10 cellular contexts compared by ENCODE assay signal in the genomic region with DNA sequence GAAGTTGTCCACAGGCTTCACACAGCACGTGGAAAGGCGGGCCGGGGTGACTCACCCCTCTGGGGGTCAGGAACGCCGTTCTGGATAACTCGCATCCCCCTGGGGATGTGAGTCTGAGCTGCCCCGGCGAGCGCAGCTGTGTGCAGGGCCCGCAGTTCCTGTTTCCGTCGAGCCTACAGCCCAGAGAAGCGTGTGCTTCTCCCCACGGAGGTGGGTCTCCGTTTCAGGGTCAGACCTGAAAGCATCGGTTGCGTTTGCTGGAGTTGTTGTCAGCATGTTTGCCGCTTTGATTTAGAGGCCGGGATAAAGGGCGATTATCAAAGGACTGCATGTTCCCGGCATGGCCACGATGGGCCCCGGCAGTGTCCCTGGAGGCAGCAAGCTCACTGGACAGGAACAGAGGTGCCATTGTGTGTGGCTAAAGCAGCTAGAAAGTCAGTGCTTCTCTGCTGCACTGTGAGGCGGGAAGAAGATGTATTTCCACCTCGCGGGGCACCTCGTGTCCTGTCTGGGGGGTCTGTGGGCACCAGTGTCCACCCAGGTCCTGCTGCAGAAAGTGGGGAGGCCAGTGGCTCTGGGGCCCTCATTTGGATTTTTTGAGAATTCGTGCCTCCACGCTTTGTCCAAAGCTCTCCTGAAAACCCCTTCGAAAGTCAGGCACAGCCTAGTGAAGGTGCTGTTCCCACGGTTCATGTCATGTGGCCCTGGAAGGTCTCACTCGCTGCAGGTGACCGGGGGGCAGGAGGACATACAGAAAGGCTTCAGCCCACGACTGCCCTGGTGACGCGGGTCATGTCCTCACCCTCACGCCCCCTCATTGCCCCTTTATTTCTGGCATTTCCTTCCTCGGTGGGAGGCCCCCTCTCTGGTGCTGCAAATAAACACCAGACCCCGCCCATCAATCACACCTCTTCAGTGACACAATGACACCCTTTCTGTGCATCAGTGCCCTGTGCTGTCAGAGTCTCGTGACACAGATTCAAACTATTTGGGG. TPM values are rescaled to one million over a fixed set of nuclear protein-coding genes. Genes with fewer than 3 reads are reported as not detected.
DNase-seq lines count a peak whose midpoint lies in the region; ATAC-seq and TF ChIP-seq lines count a peak whose summit lies in the region.
"Had no signal": no experiment of that assay in that cellular context is flagged by ENCODE, and none has a peak within 500 bp of the region (broad histone marks: within the 10 kb centered on the region; RNA-seq: fewer than 3 reads in every experiment).

No MANE protein-coding gene starts in this region.

- peak; percentile 75 for ATAC-seq in GM18868 (IDR thresholded peaks at IDR 0.05; ENCODE audit: unreplicated experiment)
- ATAC-seq in HG02798 (IDR thresholded peaks at IDR 0.05; ENCODE audit: poor library complexity, unreplicated experiment) = peak; percentile 75
- peak; percentile 77 to 79 for ATAC-seq in right cardiac atrium
- ATAC-seq: T-cell had no signal

- TF ChIP-seq POLR2A in Raji (IDR thresholded peaks at IDR 0.05; ENCODE audit: insufficient read depth, low read depth, low read length) = peak; percentile 85
- no peak for TF ChIP-seq POLR2A in testis (IDR thresholded peaks at IDR 0.05)

- H3K9me3 ChIP-seq in right cardiac atrium (ENCODE audit: control insufficient read depth, low read length) (no peaks in the 10 kb centered on the region), testis (no peaks in the 10 kb centered on the region)
- H3K9me3 ChIP-seq: lower lobe of right lung had no signal

- no peak overlapping the region for H3K4me3 Mint-ChIP-seq in activated CD4-positive, alpha-beta T cell treated with anti-CD3 and anti-CD28 coated beads, Interleukin-2, amount 10 ng/mL, durations not matched to agents 7 days and 5 days

- H3K4me3 ChIP-seq in right cardiac atrium (ENCODE audit: low read length) (no peak overlapping the region), testis (peak overlapping the region in 1 of 2 donors; percentile 12)
- H3K4me3 ChIP-seq: lower lobe of right lung had no signal

- no peaks in the 10 kb centered on the region for H3K36me3 ChIP-seq in testis (ENCODE audit: low read depth, missing control alignments)
- H3K36me3 ChIP-seq: lower lobe of right lung had no signal

- CTCF ChIA-PET in activated CD4-positive, alpha-beta T cell treated with anti-CD3 and anti-CD28 coated beads, Interleukin-2, amount 10 ng/mL, durations not matched to agents 7 days and 5 days (lab: Charles Lee) = no interaction called here

- no peaks in the 10 kb centered on the region for H3K9me3 Mint-ChIP-seq in activated CD4-positive, alpha-beta T cell treated with anti-CD3 and anti-CD28 coated beads, Interleukin-2, amount 10 ng/mL, durations not matched to agents 7 days and 5 days
- H3K9me3 Mint-ChIP-seq: T-cell had no signal

- H3K27me3 ChIP-seq in right cardiac atrium (ENCODE audit: control insufficient read depth, insufficient read depth) = no peaks in the 10 kb centered on the region
- H3K27me3 ChIP-seq in testis = no peaks in the 10 kb centered on the region

- H3K27me3 Mint-ChIP-seq in activated CD4-positive, alpha-beta T cell treated with anti-CD3 and anti-CD28 coated beads, Interleukin-2, amount 10 ng/mL, durations not matched to agents 7 days and 5 days = peaks cover 2% of the 10 kb centered on the region

- WGBS in right cardiac atrium = 34% methylated on average over 40 of the region's 40 CpGs
- WGBS in testis, 2 donors = 18 to 36% methylated on average over 20 to 39 of the region's 40 CpGs

- H3K27ac ChIP-seq in right cardiac atrium (ENCODE audit: low read length) (no peak overlapping the region), testis (peak overlapping the region; percentile 56 to 76)
- H3K27ac ChIP-seq: lower lobe of right lung had no signal

- peak; percentile 63 to 75 (median 74) for DNase-seq in right cardiac atrium
- peak; percentile 73 for DNase-seq in testis
- DNase-seq in activated CD4-positive, alpha-beta T cell treated with anti-CD3 and anti-CD28 coated beads, Interleukin-2, amount 10 ng/mL, durations not matched to agents 7 days and 5 days = no peak
- no peak for DNase-seq in activated naive CD4-positive, alpha-beta T cell (lab: John Stamatoyannopoulos, UW)
- DNase-seq in SKM-1 treated with dmso at 0.1 percent for 144 hours (lab: John Stamatoyannopoulos, UW; ENCODE audit: unreplicated experiment) = no peak
- DNase-seq: lower lobe of right lung had no signal

- intact Hi-C loops in right cardiac atrium (cut with DNase I) (no loop called here), testis (cut with DNase I; ENCODE audit: low total_unique reads) (no loop called here)

- H3K27ac Mint-ChIP-seq in activated CD4-positive, alpha-beta T cell treated with anti-CD3 and anti-CD28 coated beads, Interleukin-2, amount 10 ng/mL, durations not matched to agents 7 days and 5 days = no peak overlapping the region

- H3K4me1 ChIP-seq in right cardiac atrium (ENCODE audit: control insufficient read depth, insufficient read depth, low read length) (no peaks in the 10 kb centered on the region), testis (peaks cover 13% of the 10 kb centered on the region)

- POLR2A ChIA-PET in activated CD4-positive, alpha-beta T cell treated with anti-CD3 and anti-CD28 coated beads, Interleukin-2, amount 10 ng/mL, durations not matched to agents 7 days and 5 days (lab: Charles Lee) = no interaction called here

- H3K36me3 Mint-ChIP-seq in activated CD4-positive, alpha-beta T cell treated with anti-CD3 and anti-CD28 coated beads, Interleukin-2, amount 10 ng/mL, durations not matched to agents 7 days and 5 days (ENCODE audit: low read depth) = no peaks in the 10 kb centered on the region
- H3K36me3 Mint-ChIP-seq: T-cell had no signal

- TF ChIP-seq CTCF in testis (IDR thresholded peaks at IDR 0.05) = no peak

- no peaks in the 10 kb centered on the region for H3K4me1 Mint-ChIP-seq in activated CD4-positive, alpha-beta T cell treated with anti-CD3 and anti-CD28 coated beads, Interleukin-2, amount 10 ng/mL, durations not matched to agents 7 days and 5 days

RNA-seq across cellular contexts. Expression of a gene that starts 27.4 kb away (rescaled TPM):
- 100 to 1,000 TPM in 3 of 4 donors, 10 to 100 TPM in 1; 97.7 to 111 (median 105) TPM for total RNA-seq in right cardiac atrium
- polyA plus RNA-seq in right cardiac atrium = 47.5 TPM
- 100 to 1,000 TPM; 184 to 204 TPM for total RNA-seq in testis
- 144 TPM for polyA plus RNA-seq in testis (ENCODE audit: insufficient read depth, low read depth, low replicate concordance)
- total RNA-seq in activated CD4-positive, alpha-beta T cell treated with anti-CD3 and anti-CD28 coated beads, Interleukin-2, amount 10 ng/mL, durations not matched to agents 7 days and 5 days = 100 to 1,000 TPM; 219 to 242 TPM

RNA-seq across cellular contexts. Expression of a gene that starts 49.1 kb away (rescaled TPM):
- total RNA-seq in right cardiac atrium = 1 to 10 TPM; 3.6 to 4.3 (median 4.0) TPM
- polyA plus RNA-seq in right cardiac atrium = 2.6 TPM
- total RNA-seq in testis = 10 to 100 TPM; 30.3 to 32.1 TPM
- polyA plus RNA-seq in testis (ENCODE audit: insufficient read depth, low read depth, low replicate concordance) = 14.2 TPM
- total RNA-seq in activated CD4-positive, alpha-beta T cell treated with anti-CD3 and anti-CD28 coated beads, Interleukin-2, amount 10 ng/mL, durations not matched to agents 7 days and 5 days = 1 to 10 TPM; 5.2 to 6.4 TPM

RNA-seq across cellular contexts. Expression of a gene that starts 49.4 kb away (rescaled TPM):
- total RNA-seq in right cardiac atrium (10 to 100 TPM; 75.6 to 82.1 (median 77.4) TPM), testis (100 to 1,000 TPM; 174 to 203 TPM)
- polyA plus RNA-seq in right cardiac atrium (49.3 TPM), testis (ENCODE audit: insufficient read depth, low read depth, low replicate concordance) (91.6 TPM)
- total RNA-seq in activated CD4-positive, alpha-beta T cell treated with anti-CD3 and anti-CD28 coated beads, Interleukin-2, amount 10 ng/mL, durations not matched to agents 7 days and 5 days = 10 to 100 TPM; 55.3 to 63.5 TPM

Comparison
In these comparisons a context has a peak if more than half of its experiments do, and no peak if none do; other contexts are left out.
1. DNase-seq: peak in right cardiac atrium (3 of 3) and testis (single experiment); none in activated CD4-positive, alpha-beta T cell treated with anti-CD3 and anti-CD28 coated beads, Interleukin-2, amount 10 ng/mL, durations not matched to agents 7 days and 5 days (single experiment), activated naive CD4-positive, alpha-beta T cell (0 of 4) and SKM-1 treated with dmso at 0.1 percent for 144 hours (single experiment).
2. RNA of a gene that starts 49.1 kb away (total RNA-seq): 30.3 to 32.1 TPM in testis; 5.2 to 6.4 TPM in activated CD4-positive, alpha-beta T cell treated with anti-CD3 and anti-CD28 coated beads, Interleukin-2, amount 10 ng/mL, durations not matched to agents 7 days and 5 days and 3.6 to 4.3 TPM in right cardiac atrium; every median in the first group is over 4 times any median in the second.
3. Peak in every context shown above with its lines, with median percentiles within 50 percentile points of each other: ATAC-seq.